In genomic region chr11:2419638-2420501, GRCh38 we compare ENCODE assay signal across 1 cellular context.
TF ChIP-seq lines count a peak whose summit lies in the region.

No MANE protein-coding gene starts in this region.

TF ChIP-seq in HepG2, 621 proteins besides CTCF, POLR2A, EP300 and RAD21 (continued from another document and continues in another):
- TF ChIP-seq AKNA (CRISPR knock-in tag; IDR thresholded peaks at IDR 0.05; ENCODE audit: borderline replicate concordance) (no peak), SMARCE1 (IDR thresholded peaks at IDR 0.05; ENCODE audit: borderline replicate concordance) (no peak), CENPT (CRISPR knock-in tag; IDR thresholded peaks at IDR 0.05; ENCODE audit: low read depth) (no peak), SKI (IDR thresholded peaks at IDR 0.05; ENCODE audit: partially characterized antibody) (no peak), NFE2L1 (CRISPR knock-in tag; IDR thresholded peaks at IDR 0.05; ENCODE audit: borderline replicate concordance) (no peak), ZFP91 (CRISPR knock-in tag; IDR thresholded peaks at IDR 0.05; ENCODE audit: borderline replicate concordance) (peak; percentile 22; the same call in 1 of the 2 replicates), SP4 (CRISPR knock-in tag; IDR thresholded peaks at IDR 0.05) (peak; percentile 40; the same call in 1 of the 2 replicates), SMC3 (IDR thresholded peaks at IDR 0.05; ENCODE audit: low read length) (peak; percentile 84), NPAS2 (CRISPR knock-in tag; IDR thresholded peaks at IDR 0.05; ENCODE audit: borderline replicate concordance) (no peak), FOXA3 (CRISPR knock-in tag; IDR thresholded peaks at IDR 0.05) (no peak), TARDBP (CRISPR knock-in tag; IDR thresholded peaks at IDR 0.05) (peak; percentile 47; the same call in 1 of the 2 replicates), SRSF1 (optimal IDR thresholded peaks at IDR 0.05; ENCODE audit: low read depth, low read length) (no peak), ERF (CRISPR knock-in tag; IDR thresholded peaks at IDR 0.05) (peak; percentile 48; the same call in 1 of the 2 replicates), AKAP8 (CRISPR knock-in tag; IDR thresholded peaks at IDR 0.05) (no peak), ZNF770 (CRISPR knock-in tag; IDR thresholded peaks at IDR 0.05) (no peak), RXRB (CRISPR knock-in tag; IDR thresholded peaks at IDR 0.05; ENCODE audit: borderline replicate concordance) (0 out of 2 replicates have a peak, but pooled peaks have one; percentile 20), E2F5 (CRISPR knock-in tag; conservative IDR thresholded peaks at IDR 0.05) (0 out of 2 replicates have a peak, but pooled peaks have one; percentile 29), SNAI1 (CRISPR knock-in tag; IDR thresholded peaks at IDR 0.05; ENCODE audit: borderline replicate concordance) (no peak), NR2F6 (IDR thresholded peaks at IDR 0.05) (no peak), NR2F6 (CRISPR knock-in tag; IDR thresholded peaks at IDR 0.05) (no peak), ZNF674 (CRISPR knock-in tag; IDR thresholded peaks at IDR 0.05; ENCODE audit: low read depth) (no peak), HNF1B (CRISPR knock-in tag; IDR thresholded peaks at IDR 0.05) (no peak), NRL (CRISPR knock-in tag; IDR thresholded peaks at IDR 0.05; ENCODE audit: borderline replicate concordance) (no peak), KMT2B (CRISPR knock-in tag; IDR thresholded peaks at IDR 0.05) (0 out of 2 replicates have a peak, but pooled peaks have one; percentile 24), PHF20 (CRISPR knock-in tag; IDR thresholded peaks at IDR 0.05) (0 out of 2 replicates have a peak, but pooled peaks have one; percentile 20), ATF5 (CRISPR knock-in tag; IDR thresholded peaks at IDR 0.05; ENCODE audit: low read depth) (no peak), ZFY (CRISPR knock-in tag; IDR thresholded peaks at IDR 0.05) (0 out of 2 replicates have a peak, but pooled peaks have one; percentile 10), BCLAF1 (IDR thresholded peaks at IDR 0.05) (no peak), ADNP (CRISPR knock-in tag; IDR thresholded peaks at IDR 0.05) (no peak), ZNF558 (CRISPR knock-in tag; IDR thresholded peaks at IDR 0.05; ENCODE audit: borderline replicate concordance) (no peak), ETV5 (CRISPR knock-in tag; IDR thresholded peaks at IDR 0.05; ENCODE audit: borderline replicate concordance) (0 out of 2 replicates have a peak, but pooled peaks have one; percentile 18), ONECUT2 (CRISPR knock-in tag; IDR thresholded peaks at IDR 0.05) (no peak), ZC3H4 (CRISPR knock-in tag; IDR thresholded peaks at IDR 0.05; ENCODE audit: borderline replicate concordance) (no peak), ZNF574 (CRISPR knock-in tag; IDR thresholded peaks at IDR 0.05) (0 out of 2 replicates have a peak, but pooled peaks have one; percentile 38), IRF9 (CRISPR knock-in tag; IDR thresholded peaks at IDR 0.05; ENCODE audit: borderline replicate concordance) (no peak), HDAC1 (CRISPR knock-in tag; IDR thresholded peaks at IDR 0.05) (0 out of 2 replicates have a peak, but pooled peaks have one; percentile 25)
